ENCODE assay signal across 22 cellular contexts in genomic region chr14:78638926-78639325, GRCh38.
"Had no signal": no experiment of that assay in that cellular context is flagged by ENCODE, and none has a peak within 500 bp of the region (broad histone marks: within the 10 kb centered on the region; RNA-seq: fewer than 3 reads in every experiment).

No MANE protein-coding gene starts in this region.

- H3K4me1 Mint-ChIP-seq: activated B cell treated with CpG ODN at 0.5 μM for 24 hours; activated T-helper 17 cell treated with anti-CD3 and anti-CD28 coated beads, Interleukin-2, amount 50 U/mL, for 72 hours had no signal

- H3K27ac Mint-ChIP-seq: activated B cell treated with CpG ODN at 0.5 μM for 24 hours; activated CD8-positive, alpha-beta T cell treated with anti-CD3 and anti-CD28 coated beads for 36 hours; activated T-helper 17 cell treated with anti-CD3 and anti-CD28 coated beads, Interleukin-2, amount 50 U/mL, for 72 hours; natural killer cell treated with Interleukin-12 subunit alpha and Interleukin-12 subunit beta and Interleukin-15 and Interleukin-18, amount 100 ng/mL, for 72 hours; T-helper 2 cell treated with Interferon-gamma antibody and Interleukin-4, amounts not matched to agents 5 μg/mL and 100 μg/mL, for 36 hours had no signal

- H3K27me3 Mint-ChIP-seq: activated B cell treated with CpG ODN at 0.5 μM for 24 hours, progenitor cell of endocrine pancreas had no signal

- ATAC-seq: activated CD8-positive, alpha-beta T cell treated with anti-CD3 and anti-CD28 coated beads for 36 hours; activated T-cell treated with anti-CD3 and anti-CD28 coated beads, Interleukin-2, amount 50 U/mL, for 4 hours; activated T-helper 17 cell treated with anti-CD3 and anti-CD28 coated beads, Interleukin-2, amount 50 U/mL, for 72 hours; natural killer cell treated with Interleukin-12 subunit alpha and Interleukin-12 subunit beta and Interleukin-15 and Interleukin-18, amount 100 ng/mL, for 72 hours; sciatic nerve; stimulated activated naive CD8-positive, alpha-beta T cell treated with anti-CD3 and anti-CD28 coated beads, Interleukin-15, Interleukin-2, amounts not matched to agents 100 U/mL and 50 U/mL, for 24 hours had no signal

- H3K4me3 Mint-ChIP-seq: activated B cell treated with CpG ODN at 0.5 μM for 24 hours; activated CD8-positive, alpha-beta T cell treated with anti-CD3 and anti-CD28 coated beads for 36 hours; activated T-cell treated with anti-CD3 and anti-CD28 coated beads, Interleukin-2, amount 50 U/mL, for 4 hours; activated T-helper 17 cell treated with anti-CD3 and anti-CD28 coated beads, Interleukin-2, amount 50 U/mL, for 72 hours; natural killer cell treated with Interleukin-12 subunit alpha and Interleukin-12 subunit beta and Interleukin-15 and Interleukin-18, amount 100 ng/mL, for 72 hours; T-helper 2 cell treated with Interferon-gamma antibody and Interleukin-4, amounts not matched to agents 5 μg/mL and 100 μg/mL, for 36 hours had no signal

- H3K9me3 Mint-ChIP-seq: T-helper 2 cell treated with Interferon-gamma antibody and Interleukin-4, amounts not matched to agents 5 μg/mL and 100 μg/mL, for 36 hours had no signal

- FAIRE-seq: islet of Langerhans had no signal

- DNase-seq: activated B cell treated with CpG ODN at 0.5 μM for 24 hours; activated CD4-positive, alpha-beta T cell treated with anti-CD3 and anti-CD28 coated beads, Interleukin-2, amount 50 U/mL, for 1 hour; activated CD8-positive, alpha-beta T cell treated with anti-CD3 and anti-CD28 coated beads for 36 hours; activated gamma-delta T cell treated with Interleukin-2 at 50 U/mL for 16 hours; activated naive CD4-positive, alpha-beta T cell treated with anti-CD3 and anti-CD28 coated beads, Interleukin-2, amount 50 U/mL, for 16 hours; activated T-cell treated with anti-CD3 and anti-CD28 coated beads, Interleukin-2, amount 50 U/mL, for 4 hours; amygdala; cortex of kidney; esophagus squamous epithelium; foreskin melanocyte; left ventricle myocardium inferior; ovary; stimulated activated CD4-positive, alpha-beta T cell treated with anti-CD3 and anti-CD28 coated beads, Interleukin-12 subunit alpha, Interleukin-12 subunit beta, amount 100 ng/mL, for 4 hours; stimulated activated CD4-positive, alpha-beta T cell treated with anti-CD3 and anti-CD28 coated beads, Interleukin-4, amount 100 ng/mL, for 1 hour; stimulated activated naive CD8-positive, alpha-beta T cell treated with anti-CD3 and anti-CD28 coated beads, Interleukin-15, Interleukin-2, amounts not matched to agents 100 U/mL and 50 U/mL, for 24 hours; upper lobe of left lung had no signal
